In genomic region chr6:163308629-163309276, GRCh38 we compare ENCODE assay signal across 14 cellular contexts.
"Had no signal": no experiment of that assay in that cellular context is flagged by ENCODE, and none has a peak within 500 bp of the region (broad histone marks: within the 10 kb centered on the region; RNA-seq: fewer than 3 reads in every experiment).

No MANE protein-coding gene starts in this region.

- H3K4me1 ChIP-seq: transverse colon, uterus had no signal

- H3K9me3 ChIP-seq: gastrocnemius medialis, left ventricle myocardium inferior, transverse colon, uterus had no signal

- H3K36me3 ChIP-seq: gastrocnemius medialis, left ventricle myocardium inferior, transverse colon, uterus had no signal

- H3K4me3 ChIP-seq: gastrocnemius medialis, left ventricle myocardium inferior, transverse colon, uterus had no signal

- H3K27ac ChIP-seq: gastrocnemius medialis, left ventricle myocardium inferior, transverse colon, uterus had no signal

- ATAC-seq: activated CD8-positive, alpha-beta T cell treated with anti-CD3 and anti-CD28 coated beads for 36 hours; gastrocnemius medialis; stimulated activated naive CD8-positive, alpha-beta T cell treated with anti-CD3 and anti-CD28 coated beads, Interleukin-15, Interleukin-2, amounts not matched to agents 100 U/mL and 50 U/mL, for 24 hours; T-cell had no signal

- H3K27me3 ChIP-seq: gastrocnemius medialis, transverse colon, uterus had no signal

- DNase-seq: activated B cell treated with CpG ODN at 0.5 μM for 24 hours; activated CD4-positive, alpha-beta T cell treated with anti-CD3 and anti-CD28 coated beads for 48 hours; activated CD8-positive, alpha-beta T cell treated with anti-CD3 and anti-CD28 coated beads for 36 hours; activated naive CD4-positive, alpha-beta T cell treated with anti-CD3 and anti-CD28 coated beads for 36 hours; activated T-cell treated with anti-CD3 and anti-CD28 coated beads, Interleukin-2, amount 50 U/mL, for 1 hour; aorta; erythroblast; gastrocnemius medialis; left ventricle myocardium inferior; stimulated activated CD4-positive, alpha-beta T cell treated with anti-CD3 and anti-CD28 coated beads, Interleukin-2, amount 100 ng/mL, for 24 hours; stimulated activated naive CD8-positive, alpha-beta T cell treated with anti-CD3 and anti-CD28 coated beads, Interleukin-15, Interleukin-2, amounts not matched to agents 100 U/mL and 50 U/mL, for 24 hours; T-cell; transverse colon; uterus had no signal
